Comparison of ENCODE assay signal across 1 cellular context in genomic region chr6:4948781-4949450, GRCh38.
TF ChIP-seq lines count a peak whose summit lies in the region.

No MANE protein-coding gene starts in this region.

TF ChIP-seq in H1, 55 proteins besides CTCF, POLR2A, EP300 and RAD21:
- TF ChIP-seq JUND (IDR thresholded peaks at IDR 0.05; ENCODE audit: low read length) (no peak), POLR2AphosphoS5 (IDR thresholded peaks at IDR 0.05; ENCODE audit: low read depth, low read length) (no peak), SAP30 (IDR thresholded peaks at IDR 0.05; ENCODE audit: insufficient read depth, insufficient replicate concordance, low read length) (no peak), CREB1 (IDR thresholded peaks at IDR 0.05) (no peak), SIN3A (conservative IDR thresholded peaks at IDR 0.05 in 1 of 2, IDR thresholded peaks at IDR 0.05 in 1 of 2; ENCODE audit: low read depth in 1 of 2, low read length in 2 of 2) (no peak), RFX5 (IDR thresholded peaks at IDR 0.05; ENCODE audit: borderline replicate concordance, low read depth, low read length) (no peak), SIX5 (IDR thresholded peaks at IDR 0.05; ENCODE audit: low read depth, low read length) (no peak), HDAC6 (IDR thresholded peaks at IDR 0.05; ENCODE audit: low read depth, low read length) (no peak), CTBP2 (IDR thresholded peaks at IDR 0.05; ENCODE audit: borderline replicate concordance, insufficient read depth, insufficient read length, low read length) (no peak), KDM1A (IDR thresholded peaks at IDR 0.05; ENCODE audit: borderline replicate concordance, low read length) (no peak), YY1 (IDR thresholded peaks at IDR 0.05; ENCODE audit: low read depth, low read length) (no peak), HDAC2 (IDR thresholded peaks at IDR 0.05; ENCODE audit: borderline replicate concordance in 1 of 2, low read depth in 2 of 2, low read length in 2 of 2) (no peak), KDM5A (IDR thresholded peaks at IDR 0.05; ENCODE audit: low read length) (no peak)
- TF ChIP-seq, protein P1, sequence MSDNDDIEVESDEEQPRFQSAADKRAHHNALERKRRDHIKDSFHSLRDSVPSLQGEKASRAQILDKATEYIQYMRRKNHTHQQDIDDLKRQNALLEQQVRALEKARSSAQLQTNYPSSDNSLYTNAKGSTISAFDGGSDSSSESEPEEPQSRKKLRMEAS (IDR thresholded peaks at IDR 0.05) = no peak
